Comparison of ENCODE assay signal across 8 cellular contexts in genomic region chr1:153677718-153678518, GRCh38. TPM values are rescaled to one million over a fixed set of nuclear protein-coding genes. Genes with fewer than 3 reads are reported as not detected.
DNase-seq lines count a peak whose midpoint lies in the region; ATAC-seq and TF ChIP-seq lines count a peak whose summit lies in the region.

No MANE protein-coding gene starts in this region.

- H3K27me3 ChIP-seq in thoracic aorta (replicated peaks; ENCODE audit: insufficient read depth), result no peaks in the 10 kb centered on the region

- CTCF ChIA-PET in activated CD8-positive, alpha-beta T cell treated with anti-CD3 and anti-CD28 coated beads, Interleukin-2, amount 10 ng/mL, durations not matched to agents 7 days and 5 days (lab: Charles Lee), result interaction anchor here (0.6 to 2.8 kb wide), 17 partner anchors 13 to 436 kb away, joined by 3 to 17 read pairs (median 4); partner anchors contain the start of genes CHTOP, INTS3, RAB13 and SLC27A3

- no peak overlapping the region for H3K27ac Mint-ChIP-seq in activated CD8-positive, alpha-beta T cell treated with anti-CD3 and anti-CD28 coated beads, Interleukin-2, amount 10 ng/mL, durations not matched to agents 7 days and 5 days

- H3K4me1 Mint-ChIP-seq in activated CD8-positive, alpha-beta T cell treated with anti-CD3 and anti-CD28 coated beads, Interleukin-2, amount 10 ng/mL, durations not matched to agents 7 days and 5 days (ENCODE audit: low read depth), result peaks cover 21% of the 10 kb centered on the region

- no peaks in the 10 kb centered on the region for H3K36me3 Mint-ChIP-seq in activated CD8-positive, alpha-beta T cell treated with anti-CD3 and anti-CD28 coated beads, Interleukin-2, amount 10 ng/mL, durations not matched to agents 7 days and 5 days (ENCODE audit: low read depth)

- POLR2A ChIA-PET in activated CD8-positive, alpha-beta T cell treated with anti-CD3 and anti-CD28 coated beads, Interleukin-2, amount 10 ng/mL, durations not matched to agents 7 days and 5 days (lab: Charles Lee), result no interaction called here

- H3K4me1 ChIP-seq in thoracic aorta (ENCODE audit: control insufficient read depth in 1 of 2, low read depth in 2 of 2), result peaks cover 0 to 22% of the 10 kb centered on the region in 2 donors

- H3K9me3 Mint-ChIP-seq in activated CD8-positive, alpha-beta T cell treated with anti-CD3 and anti-CD28 coated beads, Interleukin-2, amount 10 ng/mL, durations not matched to agents 7 days and 5 days (ENCODE audit: insufficient read depth), result no peaks in the 10 kb centered on the region

- TF ChIP-seq CTCF in 22Rv1 (IDR thresholded peaks at IDR 0.05) (peak; percentile 99), GM10266 (IDR thresholded peaks at IDR 0.05; ENCODE audit: control insufficient read depth, insufficient read depth, low read depth, missing control alignments) (peak; percentile 92), thoracic aorta (IDR thresholded peaks at IDR 0.05) (peak; percentile 91)

- H3K36me3 ChIP-seq in thoracic aorta, result peaks cover 10% of the 10 kb centered on the region

- peak overlapping the region; percentile 86 for H3K4me3 ChIP-seq in thoracic aorta

- peaks cover 46% of the 10 kb centered on the region for H3K27me3 Mint-ChIP-seq in activated CD8-positive, alpha-beta T cell treated with anti-CD3 and anti-CD28 coated beads, Interleukin-2, amount 10 ng/mL, durations not matched to agents 7 days and 5 days (ENCODE audit: low read depth)

- ATAC-seq in activated CD8-positive, alpha-beta T cell treated with anti-CD3 and anti-CD28 coated beads, Interleukin-2, amount 10 ng/mL, durations not matched to agents 7 days and 5 days, result peak; percentile 43
- ATAC-seq in thoracic aorta (ENCODE audit: insufficient number of reproducible peaks, low FRiP score, low read depth), result no peak

- peak overlapping the region; percentile 73 for H3K4me3 Mint-ChIP-seq in activated CD8-positive, alpha-beta T cell treated with anti-CD3 and anti-CD28 coated beads, Interleukin-2, amount 10 ng/mL, durations not matched to agents 7 days and 5 days

- peak; percentile 82 for DNase-seq in GM10266 (ENCODE audit: extremely low spot score)
- DNase-seq in NCI-H2196 (lab: John Stamatoyannopoulos, UW; ENCODE audit: unreplicated experiment), result peak; percentile 49
- peak; percentile 66 for DNase-seq in activated CD8-positive, alpha-beta T cell treated with anti-CD3 and anti-CD28 coated beads, Interleukin-2, amount 10 ng/mL, durations not matched to agents 7 days and 5 days
- peak; percentile 56 to 72 for DNase-seq in erythroblast (lab: John Stamatoyannopoulos, UW)
- DNase-seq in mucosa of gallbladder (ENCODE audit: low spot score), result peak; percentile 49
- no peak for DNase-seq in thoracic aorta (ENCODE audit: low spot score)
- DNase-seq in globus pallidus (ENCODE audit: low spot score), result no peak

- no peaks in the 10 kb centered on the region for H3K9me3 ChIP-seq in thoracic aorta

- TF ChIP-seq POLR2A in erythroblast (IDR thresholded peaks at IDR 0.05; ENCODE audit: low read length), result no peak

- H3K27ac ChIP-seq in 22Rv1 (no peak overlapping the region), thoracic aorta (peak overlapping the region; percentile 91 to 93)

RNA-seq across cellular contexts. Expression of gene NPR1, which starts 0.6 kb away (rescaled TPM):
- total RNA-seq in activated CD8-positive, alpha-beta T cell treated with anti-CD3 and anti-CD28 coated beads, Interleukin-2, amount 10 ng/mL, durations not matched to agents 7 days and 5 days, result not detected
- total RNA-seq in mucosa of gallbladder (8.8 TPM), thoracic aorta (100 to 1,000 TPM; 279 to 293 TPM)

RNA-seq across cellular contexts. Expression of gene ILF2, which starts 7.1 kb away (rescaled TPM):
- 100 to 1,000 TPM; 211 to 215 TPM for total RNA-seq in activated CD8-positive, alpha-beta T cell treated with anti-CD3 and anti-CD28 coated beads, Interleukin-2, amount 10 ng/mL, durations not matched to agents 7 days and 5 days
- total RNA-seq in mucosa of gallbladder (87.6 TPM), thoracic aorta (10 to 100 TPM; 75.7 to 81.8 TPM)

RNA-seq across cellular contexts. Expression of gene SNAPIN, which starts 19.4 kb away (rescaled TPM):
- total RNA-seq in activated CD8-positive, alpha-beta T cell treated with anti-CD3 and anti-CD28 coated beads, Interleukin-2, amount 10 ng/mL, durations not matched to agents 7 days and 5 days, result 10 to 100 TPM; 36.5 to 37.7 TPM
- total RNA-seq in mucosa of gallbladder, result 38.8 TPM
- total RNA-seq in thoracic aorta, result 10 to 100 TPM; 37.9 to 41.6 TPM

RNA-seq across cellular contexts. Expression of gene CHTOP, which starts 44.1 kb away (rescaled TPM):
- total RNA-seq in activated CD8-positive, alpha-beta T cell treated with anti-CD3 and anti-CD28 coated beads, Interleukin-2, amount 10 ng/mL, durations not matched to agents 7 days and 5 days, result 10 to 100 TPM; 81.9 to 82.0 TPM
- total RNA-seq in mucosa of gallbladder (69.4 TPM), thoracic aorta (10 to 100 TPM; 39.0 to 78.0 TPM)

RNA-seq across cellular contexts. Expression of gene S100A1, which starts 49.7 kb away (rescaled TPM):
- not detected for total RNA-seq in activated CD8-positive, alpha-beta T cell treated with anti-CD3 and anti-CD28 coated beads, Interleukin-2, amount 10 ng/mL, durations not matched to agents 7 days and 5 days
- total RNA-seq in mucosa of gallbladder (3.3 TPM), thoracic aorta (not detected)

Comparison
In these comparisons a context has a peak if more than half of its experiments do, and no peak if none do; other contexts are left out.
1. DNase-seq: peak in GM10266 (single experiment), NCI-H2196 (single experiment), activated CD8-positive, alpha-beta T cell treated with anti-CD3 and anti-CD28 coated beads, Interleukin-2, amount 10 ng/mL, durations not matched to agents 7 days and 5 days (single experiment), erythroblast (2 of 2) and mucosa of gallbladder (single experiment); none in thoracic aorta (single experiment) and globus pallidus (single experiment).
2. RNA of gene NPR1, which starts 0.6 kb away (total RNA-seq): 279 to 293 TPM in thoracic aorta; 8.8 TPM in mucosa of gallbladder (single experiment) and not detected in activated CD8-positive, alpha-beta T cell treated with anti-CD3 and anti-CD28 coated beads, Interleukin-2, amount 10 ng/mL, durations not matched to agents 7 days and 5 days; every median in the first group is over 10 times any median in the second.
3. Peak in every context shown above with its lines, with median percentiles within 50 percentile points of each other: CTCF ChIP-seq.